ENCODE assay signal across 17 cellular contexts in the genomic region with DNA sequence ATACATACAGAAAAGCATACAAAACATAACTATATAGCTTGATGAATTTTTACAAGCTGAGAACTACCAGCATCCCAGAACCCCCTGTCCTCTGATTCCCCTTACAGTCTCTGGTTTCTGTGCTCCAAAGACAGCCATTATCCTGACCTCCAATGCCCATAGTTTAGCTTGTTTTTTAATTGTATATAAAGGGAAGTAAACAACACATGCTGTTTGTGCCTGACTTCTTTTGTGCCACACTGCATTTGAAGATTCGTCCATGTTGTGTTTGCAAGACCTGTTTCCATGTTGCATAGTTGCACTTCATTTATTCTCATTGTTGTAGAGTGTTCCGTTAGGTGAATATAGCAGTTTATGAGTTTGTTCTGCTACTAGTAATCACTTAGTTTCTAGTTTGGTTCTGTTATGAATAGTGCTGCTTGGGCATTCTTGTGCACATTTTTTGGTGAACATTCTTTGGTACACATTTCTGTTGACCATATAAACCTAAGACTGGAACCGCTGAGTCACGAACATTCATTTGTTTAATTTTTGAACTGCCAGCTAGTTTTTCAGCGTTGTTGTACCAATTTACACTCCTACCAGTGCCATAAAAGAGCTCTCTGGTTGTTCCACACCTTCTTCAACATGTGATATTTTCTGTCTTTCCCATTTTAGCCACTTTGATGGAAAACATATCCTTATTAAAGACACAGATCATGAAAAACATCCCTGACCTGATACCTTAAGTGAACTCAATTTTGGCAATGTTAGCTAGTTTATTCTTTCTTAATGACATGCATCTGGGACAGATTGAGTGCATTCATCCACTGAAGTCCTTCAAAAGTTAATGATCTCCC.
A peak's percentile ranks its signal among the peaks of the same experiment; 100 is the strongest.
DNase-seq lines count a peak whose midpoint lies in the region; ATAC-seq, FAIRE-seq and TF ChIP-seq lines count a peak whose summit lies in the region.
"Had no signal": no experiment of that assay in that cellular context is flagged by ENCODE, and none has a peak within 500 bp of the region (broad histone marks: within the 10 kb centered on the region; RNA-seq: fewer than 3 reads in every experiment).

No MANE protein-coding gene starts in this region.

- no peak overlapping the region for H3K4me2 ChIP-seq in HepG2 (ENCODE audit: low read depth, low read length)
- H3K4me2 ChIP-seq: SK-N-SH had no signal

- POLR2A ChIA-PET in HepG2 (lab: Yijun Ruan, JAX): interaction anchor here (0.9 to 1.1 kb wide), 2 partner anchors 90 to 216 kb away, joined by 3 read pairs; no protein-coding TSS in a partner anchor

- H3K4me1 ChIP-seq in body of pancreas: no peaks in the 10 kb centered on the region
- peaks cover 22% of the 10 kb centered on the region for H3K4me1 ChIP-seq in HepG2 (ENCODE audit: insufficient read depth, low read length)
- H3K4me1 ChIP-seq in upper lobe of right lung: no peaks in the 10 kb centered on the region
- H3K4me1 ChIP-seq: heart right ventricle, left ventricle myocardium inferior, right atrium auricular region had no signal

- no peak overlapping the region for H2AFZ ChIP-seq in HepG2 (ENCODE audit: low read length)

- H3K27me3 ChIP-seq in body of pancreas: no peaks in the 10 kb centered on the region
- H3K27me3 ChIP-seq in HepG2 (ENCODE audit: control insufficient read depth in 1 of 2, insufficient read depth in 2 of 2, low read length in 2 of 2): no peaks in the 10 kb centered on the region
- H3K27me3 ChIP-seq in upper lobe of right lung: no peaks in the 10 kb centered on the region
- H3K27me3 ChIP-seq: right atrium auricular region had no signal

- CTCF ChIA-PET in HepG2 (lab: Yijun Ruan, JAX; ENCODE audit: low intra/inter-chr PET ratio, low total read pairs): no interaction called here

- no peaks in the 10 kb centered on the region for H3K79me2 ChIP-seq in HepG2 (ENCODE audit: insufficient read depth, low read length)

- H3K4me3 ChIP-seq in body of pancreas: no peak overlapping the region
- no peak overlapping the region; a peak in 1 of 6 replicates for H3K4me3 ChIP-seq in HepG2 (replicated peaks in 1 of 3; ENCODE audit: insufficient read depth in 1 of 3, low read depth in 2 of 3, low read length in 3 of 3)
- no peak overlapping the region for H3K4me3 ChIP-seq in upper lobe of right lung
- H3K4me3 ChIP-seq: heart right ventricle, left ventricle myocardium inferior, right atrium auricular region had no signal

- FAIRE-seq in HepG2 (lab: Jason Lieb, UNC): peak; percentile 4
- FAIRE-seq: bronchial epithelial cell had no signal

- intact Hi-C loops in body of pancreas (cut with DNase I) (no loop called here), HepG2 (cut with micrococcal nuclease; ENCODE audit: unreplicated experiment) (no loop called here), upper lobe of right lung (cut with DNase I) (loop anchor here (10.0 kb wide), 1 partner anchor 79 kb away; no protein-coding TSS in a partner anchor)

- 0 out of 2 replicates have a peak overlapping the region, but pooled peaks have one; percentile 16 for H3K9ac ChIP-seq in HepG2 (ENCODE audit: insufficient read depth, low read depth, low read length)
- H3K9ac ChIP-seq: SK-N-SH had no signal

- H3K36me3 ChIP-seq in body of pancreas (replicated peaks in 1 of 2; ENCODE audit: insufficient read depth in 1 of 2, low read depth in 2 of 2) (no peaks in the 10 kb centered on the region), HepG2 (replicated peaks in 1 of 2; ENCODE audit: control insufficient read depth in 1 of 2, insufficient read depth in 2 of 2, low read length in 2 of 2) (no peaks in the 10 kb centered on the region), upper lobe of right lung (no peaks in the 10 kb centered on the region)
- H3K36me3 ChIP-seq: heart right ventricle, left ventricle myocardium inferior, right atrium auricular region had no signal

- WGBS in body of pancreas, 2 donors: 54 to 62% methylated on average over 5 of the region's 5 CpGs
- WGBS in HepG2 (ENCODE audit: low lambda C conversion rate): 82% methylated on average over 5 of the region's 5 CpGs

- in situ Hi-C loops in HepG2 (cut with HindIII; ENCODE audit: extremely low pct_ligation_motif_present, low pct_unique_long_range_greater_than_20kb): no loop called here

- TF ChIP-seq POLR2A in body of pancreas (IDR thresholded peaks at IDR 0.05) (no peak), HepG2 (IDR thresholded peaks at IDR 0.05; ENCODE audit: insufficient read depth in 1 of 2, low read depth in 2 of 2, low read length in 2 of 2) (no peak)

- peak; percentile 71 for ATAC-seq in body of pancreas
- no peak; the same call in 2 of the 3 replicates for ATAC-seq in HepG2
- ATAC-seq in upper lobe of right lung: no peak
- no peak for ATAC-seq in GM19467 (IDR thresholded peaks at IDR 0.05; ENCODE audit: unreplicated experiment)
- ATAC-seq: heart right ventricle; natural killer cell treated with Interleukin-12 subunit alpha and Interleukin-12 subunit beta and Interleukin-15 and Interleukin-18, amount 100 ng/mL, for 72 hours; stimulated activated naive B cell treated with anti-CD40 and anti-IgM and Interleukin-4, amounts not matched to agents 10 μg/mL and 1 μg/mL and 100 μg/mL, for 72 hours had no signal

- no TSS peak for BruUV-seq in HepG2 (replicated peaks; lab: Mats Ljungman, UMichigan)

- TF ChIP-seq RAD21 in HepG2 (CRISPR knock-in tag; IDR thresholded peaks at IDR 0.05): no peak

- TF ChIP-seq CTCF in body of pancreas (IDR thresholded peaks at IDR 0.05) (no peak), HepG2 (CRISPR knock-in tag; IDR thresholded peaks at IDR 0.05) (no peak), upper lobe of right lung (IDR thresholded peaks at IDR 0.05) (no peak)

- H3K9me3 ChIP-seq in body of pancreas (no peaks in the 10 kb centered on the region), HepG2 (ENCODE audit: low read length) (no peaks in the 10 kb centered on the region), upper lobe of right lung (no peaks in the 10 kb centered on the region)
- H3K9me3 ChIP-seq: heart right ventricle, left ventricle myocardium inferior, right atrium auricular region, SK-N-SH had no signal

- peak overlapping the region in 2 of 4 donors; percentile 37 to 43 for H3K27ac ChIP-seq in body of pancreas
- H3K27ac ChIP-seq in HepG2 (ENCODE audit: extremely low read length, insufficient read depth, low read length): peak overlapping the region; percentile 64
- H3K27ac ChIP-seq in upper lobe of right lung: peak overlapping the region; percentile 49
- H3K27ac ChIP-seq: heart right ventricle, left ventricle myocardium inferior, right atrium auricular region had no signal

- DNase-seq in HCEC 1CT (peak; percentile 72), body of pancreas (no peak), HepG2 (ENCODE audit: low spot score) (no peak), upper lobe of right lung (no peak), NCI-H345 (lab: John Stamatoyannopoulos, UW) (no peak), hypothalamus (lab: John Stamatoyannopoulos, UW) (no peak)
- DNase-seq in activated CD8-positive, alpha-beta memory T cell treated with anti-CD3 and anti-CD28 coated beads for 24 hours: no peak
- DNase-seq: activated effector memory CD4-positive, alpha-beta T cell treated with anti-CD3 and anti-CD28 coated beads, Interleukin-2, amount 50 U/mL, for 16 hours; CD8-positive, alpha-beta memory T cell; heart right ventricle; left ventricle myocardium inferior; SK-N-SH; stimulated activated naive B cell treated with anti-CD40 and anti-IgM and Interleukin-4, amounts not matched to agents 10 μg/mL and 1 μg/mL and 100 μg/mL, for 72 hours had no signal

- TF ChIP-seq EP300 in HepG2 (IDR thresholded peaks at IDR 0.05; ENCODE audit: low read depth in 2 of 2, low read length in 2 of 2): no peak
- no peak for TF ChIP-seq EP300 in HepG2 (CRISPR knock-in tag; IDR thresholded peaks at IDR 0.05; ENCODE audit: borderline replicate concordance)

- H4K20me1 ChIP-seq in HepG2 (ENCODE audit: insufficient read depth, low read length): no peaks in the 10 kb centered on the region

TF ChIP-seq in HepG2, 621 proteins besides CTCF, POLR2A, EP300 and RAD21:
- TF ChIP-seq SALL2 (CRISPR knock-in tag; IDR thresholded peaks at IDR 0.05) (no peak), NFE2L2 (IDR thresholded peaks at IDR 0.05; ENCODE audit: low read length) (peak; percentile 53; the same call in 1 of the 2 replicates), ZNF564 (CRISPR knock-in tag; IDR thresholded peaks at IDR 0.05) (no peak), ZNF598 (CRISPR knock-in tag; IDR thresholded peaks at IDR 0.05; ENCODE audit: borderline replicate concordance) (no peak)
